Comparison of ENCODE assay signal across 9 cellular contexts in the genomic region with DNA sequence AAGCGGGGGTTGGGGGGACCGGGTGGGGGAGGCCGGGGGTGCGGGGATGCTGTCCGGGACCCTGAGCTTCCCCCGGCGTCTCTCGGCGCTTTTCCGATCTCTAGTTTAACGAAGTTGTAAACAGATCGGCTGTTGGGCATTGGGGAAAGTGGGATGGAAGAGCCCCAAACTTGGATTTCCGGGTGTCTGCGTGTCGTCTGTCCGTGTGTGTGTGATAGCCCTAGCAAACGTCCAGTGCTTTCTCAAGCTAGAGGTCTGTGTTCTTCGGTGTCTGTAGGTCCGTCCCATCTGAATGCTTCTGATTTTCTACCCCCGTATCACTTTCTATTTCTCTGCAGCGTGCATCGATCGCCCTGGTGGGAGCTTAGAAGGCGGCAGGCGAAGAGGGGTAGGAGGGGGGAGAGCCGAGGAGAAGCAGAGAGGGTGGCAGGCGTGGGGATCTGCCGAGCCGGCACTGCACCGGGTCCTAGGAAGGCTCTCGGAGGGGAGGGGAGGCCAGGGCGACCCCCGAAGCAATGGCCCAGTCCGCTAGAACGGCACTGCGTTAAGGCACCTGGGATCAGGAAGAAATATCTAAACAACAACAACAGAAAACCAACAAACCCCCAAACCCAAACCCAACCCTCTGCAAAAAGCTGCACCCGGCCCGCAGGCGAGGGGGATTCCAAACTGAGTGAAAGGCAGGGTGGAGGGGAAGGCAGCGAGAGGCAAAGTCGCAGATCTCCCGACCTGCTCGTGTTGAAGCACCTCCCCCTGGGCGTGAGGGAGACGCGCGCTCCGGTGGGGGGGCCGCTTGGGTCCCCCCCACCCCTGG. TPM values are rescaled to one million over a fixed set of nuclear protein-coding genes. Genes with fewer than 3 reads are reported as not detected.
DNase-seq lines count a peak whose midpoint lies in the region; ATAC-seq and TF ChIP-seq lines count a peak whose summit lies in the region.
"Had no signal": no experiment of that assay in that cellular context is flagged by ENCODE, and none has a peak within 500 bp of the region (broad histone marks: within the 10 kb centered on the region; RNA-seq: fewer than 3 reads in every experiment).

No MANE protein-coding gene starts in this region.

- peaks cover 61% of the 10 kb centered on the region for H3K27me3 Mint-ChIP-seq in activated CD4-positive, alpha-beta memory T cell treated with anti-CD3 and anti-CD28 coated beads, Interleukin-2, amount 10 ng/mL, durations not matched to agents 7 days and 5 days

- peaks cover 19% of the 10 kb centered on the region for H3K4me1 Mint-ChIP-seq in activated CD4-positive, alpha-beta memory T cell treated with anti-CD3 and anti-CD28 coated beads, Interleukin-2, amount 10 ng/mL, durations not matched to agents 7 days and 5 days

- no peak for ATAC-seq in HG02763 (IDR thresholded peaks at IDR 0.05; ENCODE audit: unreplicated experiment)

- POLR2A ChIA-PET in activated CD4-positive, alpha-beta memory T cell treated with anti-CD3 and anti-CD28 coated beads, Interleukin-2, amount 10 ng/mL, durations not matched to agents 7 days and 5 days (lab: Charles Lee), result interaction anchor here (0.8 kb wide), 1 partner anchor 53 kb away, joined by 3 read pairs; no protein-coding TSS in a partner anchor

- H3K36me3 Mint-ChIP-seq in activated CD4-positive, alpha-beta memory T cell treated with anti-CD3 and anti-CD28 coated beads, Interleukin-2, amount 10 ng/mL, durations not matched to agents 7 days and 5 days (ENCODE audit: low read depth), result no peaks in the 10 kb centered on the region

- H3K27ac Mint-ChIP-seq in activated CD4-positive, alpha-beta memory T cell treated with anti-CD3 and anti-CD28 coated beads, Interleukin-2, amount 10 ng/mL, durations not matched to agents 7 days and 5 days, result no peak overlapping the region

- DNase-seq in NCI-H748 (lab: John Stamatoyannopoulos, UW; ENCODE audit: unreplicated experiment), result peak; percentile 29
- no peak for DNase-seq in NCI-H748 treated with DMSO at 0.1 percent for 48 hours (lab: John Stamatoyannopoulos, UW)
- no peak for DNase-seq in activated CD4-positive, alpha-beta memory T cell treated with anti-CD3 and anti-CD28 coated beads, Interleukin-2, amount 10 ng/mL, durations not matched to agents 7 days and 5 days
- no peak for DNase-seq in hepatocyte (ENCODE audit: low spot score)
- DNase-seq in stimulated activated CD8-positive, alpha-beta memory T cell treated with anti-CD3 and anti-CD28 coated beads, Interleukin-4, amount 100 ng/mL, for 48 hours, result peak; percentile 37
- DNase-seq in superior temporal gyrus (ENCODE audit: extremely low spot score), result no peak
- no peak for DNase-seq in BE2C

- H3K4me2 ChIP-seq in hepatocyte, result peak overlapping the region; percentile 95

- CTCF ChIA-PET in activated CD4-positive, alpha-beta memory T cell treated with anti-CD3 and anti-CD28 coated beads, Interleukin-2, amount 10 ng/mL, durations not matched to agents 7 days and 5 days (lab: Charles Lee), result interaction anchor here (0.9 to 1.5 kb wide), 2 partner anchors 53 to 55 kb away, joined by 4 to 5 read pairs; no protein-coding TSS in a partner anchor

- H3K9me3 ChIP-seq in hepatocyte (ENCODE audit: low read depth) (no peaks in the 10 kb centered on the region), BE2C (no peaks in the 10 kb centered on the region)

- H3K9me2 ChIP-seq in hepatocyte (replicated peaks; ENCODE audit: insufficient read depth), result no peaks in the 10 kb centered on the region

- no peaks in the 10 kb centered on the region for H3K79me2 ChIP-seq in hepatocyte

- H4K20me1 ChIP-seq in hepatocyte (ENCODE audit: insufficient read depth, poor library complexity, severe bottlenecking), result no peaks in the 10 kb centered on the region

- peak overlapping the region; percentile 58 for H3K4me3 ChIP-seq in hepatocyte
- no peak overlapping the region for H3K4me3 ChIP-seq in BE2C (ENCODE audit: low read depth, low read length)

- H3K36me3 ChIP-seq in hepatocyte (replicated peaks; ENCODE audit: insufficient read depth, low read depth), result no peaks in the 10 kb centered on the region
- H3K36me3 ChIP-seq in BE2C, result no peaks in the 10 kb centered on the region

- no peak overlapping the region for H3K27ac ChIP-seq in hepatocyte

- 9% methylated on average over 49 of the region's 49 CpGs for WGBS in hepatocyte (ENCODE audit: low lambda C conversion rate, missing lambda C conversion rate)

- peak overlapping the region; percentile 75 for H3K4me3 Mint-ChIP-seq in activated CD4-positive, alpha-beta memory T cell treated with anti-CD3 and anti-CD28 coated beads, Interleukin-2, amount 10 ng/mL, durations not matched to agents 7 days and 5 days

- H3K9me3 Mint-ChIP-seq in activated CD4-positive, alpha-beta memory T cell treated with anti-CD3 and anti-CD28 coated beads, Interleukin-2, amount 10 ng/mL, durations not matched to agents 7 days and 5 days, result no peaks in the 10 kb centered on the region

- TF ChIP-seq CTCF in hepatocyte (IDR thresholded peaks at IDR 0.05; ENCODE audit: poor library complexity), result no peak
- TF ChIP-seq CTCF in BE2C (IDR thresholded peaks at IDR 0.05; ENCODE audit: low read depth, low read length), result no peak

- H3K4me1 ChIP-seq in hepatocyte (ENCODE audit: insufficient read depth), result peaks cover 14% of the 10 kb centered on the region
- no peaks in the 10 kb centered on the region for H3K4me1 ChIP-seq in BE2C

- H2AFZ ChIP-seq in hepatocyte, result peak overlapping the region; percentile 66

- H3K27me3 ChIP-seq in hepatocyte (peaks cover 99% of the 10 kb centered on the region), BE2C (peaks cover 83% of the 10 kb centered on the region)

RNA-seq across cellular contexts. Expression of gene KCNA1, which starts 1.0 kb away (rescaled TPM):
- not detected for total RNA-seq in activated CD4-positive, alpha-beta memory T cell treated with anti-CD3 and anti-CD28 coated beads, Interleukin-2, amount 10 ng/mL, durations not matched to agents 7 days and 5 days
- total RNA-seq in hepatocyte, result 0.27 and 0.36 TPM in 2 replicates
- not detected in 2 replicates for polyA plus RNA-seq in hepatocyte
- polyA plus RNA-seq in BE2C (2012; ENCODE audit: insufficient read depth, insufficient read length, low read depth), result not detected
- total RNA-seq: SK-MEL-5 had no signal

Comparison
In these comparisons a context has a peak if more than half of its experiments do, and no peak if none do; other contexts are left out.
1. DNase-seq: peak in NCI-H748 (single experiment) and stimulated activated CD8-positive, alpha-beta memory T cell treated with anti-CD3 and anti-CD28 coated beads, Interleukin-4, amount 100 ng/mL, for 48 hours (single experiment); none in NCI-H748 treated with DMSO at 0.1 percent for 48 hours (single experiment), activated CD4-positive, alpha-beta memory T cell treated with anti-CD3 and anti-CD28 coated beads, Interleukin-2, amount 10 ng/mL, durations not matched to agents 7 days and 5 days (single experiment), hepatocyte (single experiment), superior temporal gyrus (single experiment) and BE2C (single experiment).